1 cellular context compared by ENCODE assay signal in the genomic region with DNA sequence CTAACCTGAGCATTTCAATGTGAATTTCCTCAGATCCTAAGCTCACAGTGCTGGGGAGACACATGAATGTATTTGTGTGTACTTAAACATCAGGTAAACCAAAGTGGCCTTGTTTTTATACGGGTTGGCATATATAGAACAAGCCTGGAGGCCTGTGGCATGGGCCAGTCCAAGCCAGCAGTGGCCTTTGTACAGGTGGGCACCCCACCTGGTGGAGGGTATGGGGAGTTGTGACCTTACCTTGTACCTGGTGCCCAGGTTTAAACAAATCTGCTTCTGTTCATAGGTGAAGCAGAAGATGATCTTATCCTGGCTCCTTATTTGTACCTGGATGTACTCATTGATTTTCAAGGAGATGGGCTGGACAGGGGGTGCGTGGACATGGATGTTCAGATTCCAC.
TF ChIP-seq lines count a peak whose summit lies in the region.

No MANE protein-coding gene starts in this region.

TF ChIP-seq in GM23338, 12 proteins besides CTCF, POLR2A, EP300 and RAD21 (continued from another document):
- TF ChIP-seq, protein P1, sequence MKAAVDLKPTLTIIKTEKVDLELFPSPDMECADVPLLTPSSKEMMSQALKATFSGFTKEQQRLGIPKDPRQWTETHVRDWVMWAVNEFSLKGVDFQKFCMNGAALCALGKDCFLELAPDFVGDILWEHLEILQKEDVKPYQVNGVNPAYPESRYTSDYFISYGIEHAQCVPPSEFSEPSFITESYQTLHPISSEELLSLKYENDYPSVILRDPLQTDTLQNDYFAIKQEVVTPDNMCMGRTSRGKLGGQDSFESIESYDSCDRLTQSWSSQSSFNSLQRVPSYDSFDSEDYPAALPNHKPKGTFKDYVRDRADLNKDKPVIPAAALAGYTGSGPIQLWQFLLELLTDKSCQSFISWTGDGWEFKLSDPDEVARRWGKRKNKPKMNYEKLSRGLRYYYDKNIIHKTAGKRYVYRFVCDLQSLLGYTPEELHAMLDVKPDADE (IDR thresholded peaks at IDR 0.05), result no peak
- TF ChIP-seq STAT1 (IDR thresholded peaks at IDR 0.05; ENCODE audit: unreplicated experiment) (no peak), EZH2 (IDR thresholded peaks at IDR 0.05; ENCODE audit: low read depth, unreplicated experiment) (no peak), NANOG (IDR thresholded peaks at IDR 0.05; ENCODE audit: borderline replicate concordance) (no peak), ZNF114 (CRISPR knock-in tag; IDR thresholded peaks at IDR 0.05) (no peak)
- TF ChIP-seq, protein P2, sequence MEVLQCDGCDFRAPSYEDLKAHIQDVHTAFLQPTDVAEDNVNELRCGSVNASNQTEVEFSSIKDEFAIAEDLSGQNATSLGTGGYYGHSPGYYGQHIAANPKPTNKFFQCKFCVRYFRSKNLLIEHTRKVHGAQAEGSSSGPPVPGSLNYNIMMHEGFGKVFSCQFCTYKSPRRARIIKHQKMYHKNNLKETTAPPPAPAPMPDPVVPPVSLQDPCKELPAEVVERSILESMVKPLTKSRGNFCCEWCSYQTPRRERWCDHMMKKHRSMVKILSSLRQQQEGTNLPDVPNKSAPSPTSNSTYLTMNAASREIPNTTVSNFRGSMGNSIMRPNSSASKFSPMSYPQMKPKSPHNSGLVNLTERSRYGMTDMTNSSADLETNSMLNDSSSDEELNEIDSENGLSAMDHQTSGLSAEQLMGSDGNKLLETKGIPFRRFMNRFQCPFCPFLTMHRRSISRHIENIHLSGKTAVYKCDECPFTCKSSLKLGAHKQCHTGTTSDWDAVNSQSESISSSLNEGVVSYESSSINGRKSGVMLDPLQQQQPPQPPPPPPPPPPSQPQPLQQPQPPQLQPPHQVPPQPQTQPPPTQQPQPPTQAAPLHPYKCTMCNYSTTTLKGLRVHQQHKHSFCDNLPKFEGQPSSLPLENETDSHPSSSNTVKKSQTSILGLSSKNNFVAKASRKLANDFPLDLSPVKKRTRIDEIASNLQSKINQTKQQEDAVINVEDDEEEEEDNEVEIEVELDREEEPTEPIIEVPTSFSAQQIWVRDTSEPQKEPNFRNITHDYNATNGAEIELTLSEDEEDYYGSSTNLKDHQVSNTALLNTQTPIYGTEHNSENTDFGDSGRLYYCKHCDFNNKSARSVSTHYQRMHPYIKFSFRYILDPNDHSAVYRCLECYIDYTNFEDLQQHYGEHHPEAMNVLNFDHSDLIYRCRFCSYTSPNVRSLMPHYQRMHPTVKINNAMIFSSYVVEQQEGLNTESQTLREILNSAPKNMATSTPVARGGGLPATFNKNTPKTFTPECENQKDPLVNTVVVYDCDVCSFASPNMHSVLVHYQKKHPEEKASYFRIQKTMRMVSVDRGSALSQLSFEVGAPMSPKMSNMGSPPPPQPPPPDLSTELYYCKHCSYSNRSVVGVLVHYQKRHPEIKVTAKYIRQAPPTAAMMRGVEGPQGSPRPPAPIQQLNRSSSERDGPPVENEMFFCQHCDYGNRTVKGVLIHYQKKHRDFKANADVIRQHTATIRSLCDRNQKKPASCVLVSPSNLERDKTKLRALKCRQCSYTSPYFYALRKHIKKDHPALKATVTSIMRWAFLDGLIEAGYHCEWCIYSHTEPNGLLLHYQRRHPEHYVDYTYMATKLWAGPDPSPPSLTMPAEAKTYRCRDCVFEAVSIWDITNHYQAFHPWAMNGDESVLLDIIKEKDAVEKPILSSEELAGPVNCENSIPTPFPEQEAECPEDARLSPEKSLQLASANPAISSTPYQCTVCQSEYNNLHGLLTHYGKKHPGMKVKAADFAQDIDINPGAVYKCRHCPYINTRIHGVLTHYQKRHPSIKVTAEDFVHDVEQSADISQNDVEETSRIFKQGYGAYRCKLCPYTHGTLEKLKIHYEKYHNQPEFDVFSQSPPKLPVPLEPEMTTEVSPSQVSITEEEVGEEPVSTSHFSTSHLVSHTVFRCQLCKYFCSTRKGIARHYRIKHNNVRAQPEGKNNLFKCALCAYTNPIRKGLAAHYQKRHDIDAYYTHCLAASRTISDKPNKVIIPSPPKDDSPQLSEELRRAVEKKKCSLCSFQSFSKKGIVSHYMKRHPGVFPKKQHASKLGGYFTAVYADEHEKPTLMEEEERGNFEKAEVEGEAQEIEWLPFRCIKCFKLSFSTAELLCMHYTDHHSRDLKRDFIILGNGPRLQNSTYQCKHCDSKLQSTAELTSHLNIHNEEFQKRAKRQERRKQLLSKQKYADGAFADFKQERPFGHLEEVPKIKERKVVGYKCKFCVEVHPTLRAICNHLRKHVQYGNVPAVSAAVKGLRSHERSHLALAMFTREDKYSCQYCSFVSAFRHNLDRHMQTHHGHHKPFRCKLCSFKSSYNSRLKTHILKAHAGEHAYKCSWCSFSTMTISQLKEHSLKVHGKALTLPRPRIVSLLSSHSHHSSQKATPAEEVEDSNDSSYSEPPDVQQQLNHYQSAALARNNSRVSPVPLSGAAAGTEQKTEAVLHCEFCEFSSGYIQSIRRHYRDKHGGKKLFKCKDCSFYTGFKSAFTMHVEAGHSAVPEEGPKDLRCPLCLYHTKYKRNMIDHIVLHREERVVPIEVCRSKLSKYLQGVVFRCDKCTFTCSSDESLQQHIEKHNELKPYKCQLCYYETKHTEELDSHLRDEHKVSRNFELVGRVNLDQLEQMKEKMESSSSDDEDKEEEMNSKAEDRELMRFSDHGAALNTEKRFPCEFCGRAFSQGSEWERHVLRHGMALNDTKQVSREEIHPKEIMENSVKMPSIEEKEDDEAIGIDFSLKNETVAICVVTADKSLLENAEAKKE (CRISPR knock-in tag; IDR thresholded peaks at IDR 0.05), result no peak
